In genomic region chr21:39387461-39388037, GRCh38 we compare ENCODE assay signal across 8 cellular contexts. TPM values are rescaled to one million over a fixed set of nuclear protein-coding genes. Genes with fewer than 3 reads are reported as not detected.
A peak's percentile ranks its signal among the peaks of the same experiment; 100 is the strongest.
DNase-seq lines count a peak whose midpoint lies in the region; ATAC-seq, FAIRE-seq and TF ChIP-seq lines count a peak whose summit lies in the region.

No MANE protein-coding gene starts in this region.

- peak; percentile 63 for FAIRE-seq in GM12892 (lab: Jason Lieb, UNC)

- no peaks in the 10 kb centered on the region for H3K27me3 Mint-ChIP-seq in endodermal cell (ENCODE audit: insufficient read depth)

- TF ChIP-seq POLR2A in GM12892 (IDR thresholded peaks at IDR 0.05; ENCODE audit: low read depth, low read length) = no peak

- no peak for ATAC-seq in GM18909 (IDR thresholded peaks at IDR 0.05; ENCODE audit: poor library complexity, unreplicated experiment)

- peak overlapping the region; percentile 82 for H3K27ac Mint-ChIP-seq in endodermal cell

- WGBS in endodermal cell (ENCODE audit: insufficient coverage in 1 of 2, insufficient read length in 1 of 2), 2 experiments = 15 to 29% methylated on average over 4 to 15 of the region's 21 CpGs

- H3K9ac ChIP-seq in endodermal cell (ENCODE audit: extremely low read depth, low read length, poor library complexity, severe bottlenecking) = peak overlapping the region; percentile 45

- peaks cover 5% of the 10 kb centered on the region for H3K4me1 ChIP-seq in endodermal cell (ENCODE audit: control insufficient read depth, insufficient read depth, low read length)

- peaks cover 19% of the 10 kb centered on the region for H3K36me3 ChIP-seq in endodermal cell (ENCODE audit: control insufficient read depth, insufficient read depth, low read length)

- peak overlapping the region; percentile 51 for H3K4me3 Mint-ChIP-seq in endodermal cell

- TF ChIP-seq CTCF in endodermal cell (conservative IDR thresholded peaks at IDR 0.05) = no peak

- H3K4me1 Mint-ChIP-seq in endodermal cell = peaks cover 29% of the 10 kb centered on the region

- no peaks in the 10 kb centered on the region for H3K27me3 ChIP-seq in endodermal cell (ENCODE audit: control insufficient read depth, insufficient read depth, low read length, poor library complexity, severe bottlenecking)

- H3K36me3 Mint-ChIP-seq in endodermal cell (ENCODE audit: low read depth) = peaks cover 21% of the 10 kb centered on the region

- no peaks in the 10 kb centered on the region for H3K9me3 ChIP-seq in endodermal cell (ENCODE audit: control insufficient read depth, low read length)

- DNase-seq in GM12892 (ENCODE audit: insufficient read length) (peak; percentile 88), HS-27A (ENCODE audit: low read depth) (peak; percentile 75), NOMO-1 treated with DMSO at 0.1 percent for 48 hours (lab: John Stamatoyannopoulos, UW; ENCODE audit: unreplicated experiment) (peak; percentile 72), endodermal cell (peak; percentile 98), mesenteric fat pad (ENCODE audit: low spot score) (peak; percentile 97)
- peak; percentile 85 for DNase-seq in activated CD8-positive, alpha-beta memory T cell treated with anti-CD3 and anti-CD28 coated beads, Interleukin-2, amount 50 U/mL, for 1 hour (ENCODE audit: extremely low read depth)
- DNase-seq in stimulated activated CD8-positive, alpha-beta memory T cell treated with anti-CD3 and anti-CD28 coated beads, Interleukin-12 subunit alpha, Interleukin-12 subunit beta, amount 100 ng/mL, for 4 hours (ENCODE audit: low read depth) = peak; percentile 81

- H3K9me3 Mint-ChIP-seq in endodermal cell = no peaks in the 10 kb centered on the region

- peak overlapping the region; percentile 84 for H3K4me3 ChIP-seq in endodermal cell (ENCODE audit: low read length)

- H3K27ac ChIP-seq in endodermal cell (ENCODE audit: low read depth, low read length) = no peak overlapping the region

RNA-seq across cellular contexts. Expression of gene HMGN1, which starts 38.7 kb away (rescaled TPM):
- 409 TPM for polyA plus RNA-seq in GM12892 (2012; ENCODE audit: missing spikeins)
- total RNA-seq in endodermal cell (100 to 1,000 TPM; 526 to 626 TPM), mesenteric fat pad (88.1 TPM)
- 491 TPM for polyA plus RNA-seq in endodermal cell (2013, experiment 1 of 2)
- 464 TPM for polyA plus RNA-seq in endodermal cell (2013, experiment 2 of 2)

RNA-seq across cellular contexts. Expression of gene LCA5L, which starts 58.0 kb away (rescaled TPM):
- polyA plus RNA-seq in GM12892 (2012; ENCODE audit: missing spikeins) = 0.47 TPM
- total RNA-seq in endodermal cell (1 to 10 TPM; 2.4 to 3.6 TPM), mesenteric fat pad (0.55 TPM)
- 1.5 TPM for polyA plus RNA-seq in endodermal cell (2013, experiment 1 of 2)
- polyA plus RNA-seq in endodermal cell (2013, experiment 2 of 2) = 1.7 TPM
